In the genomic region with DNA sequence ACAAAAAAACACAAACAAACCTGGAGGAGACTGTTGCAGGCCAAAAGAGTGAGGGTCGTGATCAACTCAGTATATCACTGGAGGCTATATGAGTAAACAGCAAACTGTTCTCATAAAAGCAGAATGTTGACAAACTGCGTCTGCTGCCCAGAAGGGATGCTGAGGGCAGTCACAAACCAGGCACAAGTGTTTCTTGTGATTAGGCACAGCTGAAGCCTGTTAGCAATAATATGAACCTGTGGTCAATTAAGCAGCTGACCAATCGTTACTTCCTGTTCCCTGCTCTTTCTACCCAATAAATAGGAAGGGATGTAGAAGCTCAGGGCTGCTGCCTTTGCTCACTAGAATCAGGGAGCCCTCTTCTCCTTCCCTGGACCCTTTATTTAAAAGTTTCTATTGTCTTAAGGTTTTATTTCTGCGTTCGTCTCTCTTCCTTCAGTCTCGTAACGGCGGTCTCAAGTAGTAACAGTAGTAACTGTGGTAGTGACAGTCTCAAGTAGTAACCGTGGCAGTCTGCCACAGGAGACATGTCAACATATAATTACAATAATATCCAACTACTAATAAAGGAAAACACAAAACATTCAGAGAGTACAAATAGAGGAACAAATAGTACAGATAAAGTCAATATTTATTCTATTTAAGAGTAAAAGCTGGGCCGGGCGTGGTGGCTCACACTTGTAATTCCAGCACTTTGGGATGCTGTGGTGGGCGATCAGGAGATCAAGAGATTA, we compare ENCODE assay signal across 28 cellular contexts.
"Had no signal": no experiment of that assay in that cellular context is flagged by ENCODE, and none has a peak within 500 bp of the region (broad histone marks: within the 10 kb centered on the region; RNA-seq: fewer than 3 reads in every experiment).

No MANE protein-coding gene starts in this region.

- FAIRE-seq: astrocyte, islet of Langerhans had no signal

- DNase-seq: activated B cell treated with CpG ODN at 0.5 μM for 24 hours; activated CD4-positive, alpha-beta T cell treated with anti-CD3 and anti-CD28 coated beads for 36 hours; activated CD4-positive, alpha-beta T cell treated with anti-CD3 and anti-CD28 coated beads, Interleukin-2, amount 50 U/mL, for 4 hours; activated CD8-positive, alpha-beta memory T cell treated with anti-CD3 and anti-CD28 coated beads for 24 hours; activated CD8-positive, alpha-beta memory T cell treated with anti-CD3 and anti-CD28 coated beads, Interleukin-2, amount 50 U/mL, for 4 hours; activated naive CD4-positive, alpha-beta T cell treated with Interleukin-2 at 50 U/mL for 16 hours; activated naive CD8-positive, alpha-beta T cell treated with anti-CD3 and anti-CD28 coated beads for 36 hours; activated T-cell treated with anti-CD3 and anti-CD28 coated beads, Interleukin-2, amount 50 U/mL, for 4 hours; central memory CD4-positive, alpha-beta T cell; dermis blood vessel endothelial cell; effector CD8-positive, alpha-beta T cell; head of caudate nucleus; hypothalamus; left cardiac atrium; midbrain; natural killer cell; small intestine; stimulated activated CD4-positive, alpha-beta T cell treated with anti-CD3 and anti-CD28 coated beads, Interleukin-2, amount 100 ng/mL, for 24 hours; stomach; T-helper 9 cell; trophoblast cell; uterus had no signal

- H3K4me1 ChIP-seq: gastroesophageal sphincter, parathyroid adenoma, stomach, uterus had no signal

- H3K4me3 ChIP-seq: gastroesophageal sphincter, stomach, uterus had no signal

- H3K27me3 ChIP-seq: gastroesophageal sphincter, stomach, uterus had no signal

- H3K27ac ChIP-seq: gastroesophageal sphincter, parathyroid adenoma, stomach, uterus had no signal

- ATAC-seq: activated CD4-positive, alpha-beta T cell treated with anti-CD3 and anti-CD28 coated beads for 36 hours; activated T-cell treated with anti-CD3 and anti-CD28 coated beads, Interleukin-2, amount 50 U/mL, for 4 hours; gastroesophageal sphincter; left cardiac atrium; natural killer cell; sciatic nerve; stimulated activated effector memory CD8-positive, alpha-beta T cell treated with anti-CD3 and anti-CD28 coated beads, Interleukin-12 subunit alpha, Interleukin-12 subunit beta, amount 100 ng/mL, for 72 hours had no signal

- H3K9me3 ChIP-seq: gastroesophageal sphincter, stomach, uterus had no signal

- H3K36me3 ChIP-seq: gastroesophageal sphincter, stomach, uterus had no signal
